8 cellular contexts compared by ENCODE assay signal in genomic region chr11:128520886-128521696, GRCh38.
DNase-seq lines count a peak whose midpoint lies in the region; ATAC-seq, FAIRE-seq and TF ChIP-seq lines count a peak whose summit lies in the region.

No MANE protein-coding gene starts in this region.

- H3K27ac ChIP-seq in A549 = peak overlapping the region; percentile 82 to 94
- no peak overlapping the region for H3K27ac ChIP-seq in HEK293 (ENCODE audit: extremely low read depth, low read depth, low read length)
- peak overlapping the region; percentile 96 for H3K27ac ChIP-seq in GM12878 (ENCODE audit: control insufficient read depth, insufficient read depth)
- H3K27ac ChIP-seq in aorta (ENCODE audit: low read depth in 1 of 2, low read length in 2 of 2) = peak overlapping the region; percentile 71 to 97

- DNase-seq in A549 (ENCODE audit: low read depth in 1 of 2, low spot score in 1 of 2) (no peak), GM12878 (ENCODE audit: low read depth, low spot score) (no peak), memory B cell (ENCODE audit: low spot score in 2 of 2) (peak in 1 of 2 donors; percentile 8), aorta (no peak), ureter (ENCODE audit: low spot score) (no peak), OCI-M2 (lab: John Stamatoyannopoulos, UW; ENCODE audit: unreplicated experiment) (no peak)

- H3K4me3 ChIP-seq in A549 (peak overlapping the region; percentile 60), HEK293 (ENCODE audit: low read depth, low read length) (peak overlapping the region; percentile 71), GM12878 (peak overlapping the region; percentile 96), aorta (ENCODE audit: low read length in 2 of 2) (peak overlapping the region; percentile 82 to 91)

- TF ChIP-seq RAD21 in A549 (conservative IDR thresholded peaks at IDR 0.05 in 1 of 2, IDR thresholded peaks at IDR 0.05 in 1 of 2) = no peak
- TF ChIP-seq RAD21 in GM12878 (IDR thresholded peaks at IDR 0.05; ENCODE audit: insufficient read depth, low read depth, low read length) = no peak

- no peak overlapping the region for H2AFZ ChIP-seq in GM12878 (ENCODE audit: control insufficient read depth, low read depth, low read length)

- H3K4me1 ChIP-seq in A549 (peaks cover 59% of the 10 kb centered on the region), HEK293 (ENCODE audit: control insufficient read depth, insufficient read depth, low read length) (peaks cover 14% of the 10 kb centered on the region), GM12878 (ENCODE audit: control insufficient read depth, insufficient read depth, low read length) (peaks cover 17% of the 10 kb centered on the region), aorta (ENCODE audit: control insufficient read depth in 1 of 2, insufficient read depth in 2 of 2, low read length in 2 of 2) (peaks cover 2 to 4% of the 10 kb centered on the region in 2 donors)

- peaks cover 42% of the 10 kb centered on the region for H3K4me1 Mint-ChIP-seq in memory B cell

- H3K9ac ChIP-seq in GM12878 (ENCODE audit: control insufficient read depth, insufficient read depth, low read length) = peak overlapping the region; percentile 97

- TF ChIP-seq POLR2A in A549 (IDR thresholded peaks at IDR 0.05; ENCODE audit: low read length) (no peak), GM12878 (IDR thresholded peaks at IDR 0.05; ENCODE audit: low read depth, low read length) (no peak; the same call in 1 of the 2 replicates)

- BruUV-seq in GM12878 (replicated peaks; lab: Mats Ljungman, UMichigan) = no TSS peak

- no peak; the same call in 2 of the 3 replicates for TF ChIP-seq CTCF in A549 (IDR thresholded peaks at IDR 0.05)
- TF ChIP-seq CTCF in HEK293 (tag by site-specific recombination; IDR thresholded peaks at IDR 0.05) = no peak
- no peak; a peak in 1 of 6 replicates for TF ChIP-seq CTCF in GM12878 (IDR thresholded peaks at IDR 0.05 in 2 of 3, conservative IDR thresholded peaks at IDR 0.05 in 1 of 3; ENCODE audit: control insufficient read depth in 2 of 3, extremely low read depth in 1 of 3, insufficient read depth in 1 of 3, low read depth in 3 of 3, low read length in 3 of 3)

- POLR2A ChIA-PET in A549 (lab: Yijun Ruan, JAX) = interaction anchor here (0.9 to 2.9 kb wide), 3 partner anchors 9 to 22 kb away, joined by 3 to 25 read pairs (median 3); no protein-coding TSS in a partner anchor
- POLR2A ChIA-PET in HEK293 (lab: Yijun Ruan, JAX) = no interaction called here
- POLR2A ChIA-PET in GM12878 (lab: Charles Lee) = interaction anchor here (0.7 to 6.7 kb wide), 16 partner anchors 9 to 386 kb away, joined by 3 to 41 read pairs (median 5); no protein-coding TSS in a partner anchor

- TF ChIP-seq EP300 in A549 (IDR thresholded peaks at IDR 0.05) (no peak), GM12878 (IDR thresholded peaks at IDR 0.05; ENCODE audit: borderline replicate concordance in 1 of 2, control insufficient read depth in 1 of 2, low read depth in 2 of 2, low read length in 2 of 2) (no peak)

- CTCF ChIA-PET in A549 (lab: Yijun Ruan, JAX) (interaction anchor here (1.9 kb wide), 1 partner anchor 11 kb away, joined by 4 read pairs; no protein-coding TSS in a partner anchor), HEK293 (lab: Yijun Ruan, JAX) (interaction anchor here (0.5 to 1.1 kb wide), 4 partner anchors 25 to 353 kb away, joined by 3 to 4 read pairs (median 3); no protein-coding TSS in a partner anchor), GM12878 (lab: Yijun Ruan, JAX) (interaction anchor here (1.1 to 5.8 kb wide), 11 partner anchors 11 to 231 kb away, joined by 3 to 26 read pairs (median 9); no protein-coding TSS in a partner anchor)

- no peak for FAIRE-seq in A549 (lab: Jason Lieb, UNC)
- no peak for FAIRE-seq in GM12878 (lab: Jason Lieb, UNC)

- peak overlapping the region; percentile 99 for H3K4me3 Mint-ChIP-seq in memory B cell

- no peaks in the 10 kb centered on the region for H3K9me3 Mint-ChIP-seq in memory B cell

- in situ Hi-C loops in GM12878 (cut with MboI) = no loop called here

- no peaks in the 10 kb centered on the region for H4K20me1 ChIP-seq in GM12878 (ENCODE audit: control insufficient read depth, insufficient read depth)

- no peaks in the 10 kb centered on the region for H3K9me3 ChIP-seq in A549
- no peaks in the 10 kb centered on the region for H3K9me3 ChIP-seq in HEK293 (ENCODE audit: control insufficient read depth, insufficient read depth, low read depth, low read length)
- no peaks in the 10 kb centered on the region for H3K9me3 ChIP-seq in GM12878 (replicated peaks; ENCODE audit: control insufficient read depth, insufficient read depth, low read length)
- H3K9me3 ChIP-seq in aorta (ENCODE audit: control insufficient read depth, low read length) = no peaks in the 10 kb centered on the region

- H3K36me3 ChIP-seq in HEK293 (ENCODE audit: control insufficient read depth in 2 of 2, insufficient read depth in 1 of 2, low read length in 2 of 2) (no peaks in the 10 kb centered on the region), GM12878 (ENCODE audit: control insufficient read depth in 2 of 2, insufficient read depth in 2 of 2, low read length in 1 of 2) (peaks cover 0 to 7% of the 10 kb centered on the region in 2 experiments; a peak in 1 of 4 replicates), aorta (ENCODE audit: control insufficient read depth in 1 of 2, insufficient read depth in 2 of 2, low read length in 1 of 2) (no peaks in the 10 kb centered on the region)

- intact Hi-C loops in GM12878 (cut with micrococcal nuclease; ENCODE audit: unreplicated experiment) = loop anchor here (1.0 to 10.0 kb wide), 5 partner anchors 49 to 314 kb away; no protein-coding TSS in a partner anchor
- intact Hi-C loops in aorta (cut with DNase I) = loop anchor here (5.0 kb wide), 2 partner anchors 54 to 229 kb away; no protein-coding TSS in a partner anchor

- no peaks in the 10 kb centered on the region for H3K27me3 Mint-ChIP-seq in memory B cell

- ATAC-seq in A549 = no peak; a peak in 1 of 6 replicates
- ATAC-seq in GM12878 = peak; percentile 12
- ATAC-seq in memory B cell (ENCODE audit: low read depth) = no peak
- ATAC-seq in aorta (ENCODE audit: low FRiP score) = no peak
- ATAC-seq in HG02623 (IDR thresholded peaks at IDR 0.05; ENCODE audit: unreplicated experiment) = no peak

- RAD21 ChIA-PET in GM12878 (lab: Charles Lee; ENCODE audit: unreplicated experiment) = interaction anchor here (0.8 to 10.3 kb wide), 14 partner anchors 24 to 237 kb away, joined by 3 to 144 read pairs (median 29); no protein-coding TSS in a partner anchor

- H3K36me3 Mint-ChIP-seq in memory B cell = peaks cover 16% of the 10 kb centered on the region

- SMC1A ChIA-PET in GM12878 (lab: Charles Lee; ENCODE audit: uncharacterized antibody, unreplicated experiment) = interaction anchor here (0.7 to 9.8 kb wide), 25 partner anchors 8 to 364 kb away, joined by 3 to 154 read pairs (median 5); no protein-coding TSS in a partner anchor

- under 1% methylated on average over 10 of the region's 12 CpGs for WGBS in A549 (ENCODE audit: missing lambda C conversion rate)
- WGBS in GM12878 (ENCODE audit: insufficient coverage, insufficient replicate concordance, low lambda C conversion rate, missing lambda C conversion rate) = 1% methylated on average over 12 of the region's 12 CpGs
- 1 to 2% methylated on average over 12 of the region's 12 CpGs for WGBS in aorta, 2 donors

- no peaks in the 10 kb centered on the region for H3K27me3 ChIP-seq in GM12878 (replicated peaks in 1 of 2; ENCODE audit: control insufficient read depth in 2 of 2, insufficient read depth in 2 of 2, low read length in 1 of 2)
- no peaks in the 10 kb centered on the region for H3K27me3 ChIP-seq in aorta (ENCODE audit: control insufficient read depth in 1 of 2, insufficient read depth in 2 of 2, low read length in 1 of 2)

- H3K79me2 ChIP-seq in GM12878 (ENCODE audit: control insufficient read depth, insufficient read depth, low read length) = peaks cover 67% of the 10 kb centered on the region

- peak overlapping the region; percentile 91 for H3K4me2 ChIP-seq in A549
- peak overlapping the region; percentile 93 for H3K4me2 ChIP-seq in GM12878 (ENCODE audit: control insufficient read depth, insufficient read depth)

- H3K27ac Mint-ChIP-seq in memory B cell = peak overlapping the region; percentile 94

TF ChIP-seq in A549, 52 proteins besides CTCF, POLR2A, EP300 and RAD21 (continues in another document):
- no peak for TF ChIP-seq ESRRA (IDR thresholded peaks at IDR 0.05; ENCODE audit: borderline replicate concordance, low read length)
- TF ChIP-seq MYC (IDR thresholded peaks at IDR 0.05; ENCODE audit: borderline replicate concordance, low read length) = no peak
- TF ChIP-seq BHLHE40 (IDR thresholded peaks at IDR 0.05; ENCODE audit: low read depth, low read length) = no peak

TF ChIP-seq in HEK293, 187 proteins besides CTCF, POLR2A, EP300 and RAD21 (continues in another document):
- TF ChIP-seq ZNF692 (tag by site-specific recombination; IDR thresholded peaks at IDR 0.05) (no peak), MEIS1 (CRISPR knock-in tag; IDR thresholded peaks at IDR 0.05; ENCODE audit: borderline replicate concordance) (no peak), YY1 (tag by site-specific recombination; IDR thresholded peaks at IDR 0.05) (no peak)

TF ChIP-seq in GM12878, 131 proteins besides CTCF, POLR2A, EP300 and RAD21 (continues in another document):
- no peak for TF ChIP-seq ZBTB4 (CRISPR knock-in tag; IDR thresholded peaks at IDR 0.05)
- no peak for TF ChIP-seq POLR2AphosphoS5 (IDR thresholded peaks at IDR 0.05; ENCODE audit: low read length)
- TF ChIP-seq SMARCA5 (IDR thresholded peaks at IDR 0.05) = no peak
- no peak for TF ChIP-seq BCL11A (IDR thresholded peaks at IDR 0.05; ENCODE audit: low read depth, low read length)
- TF ChIP-seq MEF2B (IDR thresholded peaks at IDR 0.05; ENCODE audit: partially characterized antibody, poor library complexity, severe bottlenecking) = no peak
